Comparison of ENCODE assay signal across 18 cellular contexts in genomic region chr6:111549744-111550143, GRCh38. TPM values are rescaled to one million over a fixed set of nuclear protein-coding genes. Genes with fewer than 3 reads are reported as not detected.
DNase-seq lines count a peak whose midpoint lies in the region; ATAC-seq and TF ChIP-seq lines count a peak whose summit lies in the region.
"Had no signal": no experiment of that assay in that cellular context is flagged by ENCODE, and none has a peak within 500 bp of the region (broad histone marks: within the 10 kb centered on the region; RNA-seq: fewer than 3 reads in every experiment).

No MANE protein-coding gene starts in this region.

- no peaks in the 10 kb centered on the region for H3K9me3 Mint-ChIP-seq in brain
- H3K9me3 Mint-ChIP-seq: CD8-positive, alpha-beta memory T cell had no signal

- H3K9ac ChIP-seq in IMR-90 (ENCODE audit: low read depth, low read length), result no peak overlapping the region
- no peak overlapping the region for H3K9ac ChIP-seq in parathyroid adenoma
- H3K9ac ChIP-seq: BLaER1 had no signal

- no peak overlapping the region for H2AK9ac ChIP-seq in IMR-90 (replicated peaks; ENCODE audit: low read depth, low read length, poor library complexity)

- no peak overlapping the region for H3K56ac ChIP-seq in IMR-90 (ENCODE audit: extremely low read depth, insufficient read depth, low read length)

- H3K27me3 ChIP-seq in IMR-90 (ENCODE audit: control insufficient read depth, insufficient read depth, low read length) (no peaks in the 10 kb centered on the region), parathyroid adenoma (ENCODE audit: control insufficient read depth, insufficient read depth, low read length) (no peaks in the 10 kb centered on the region), SJCRH30 (no peaks in the 10 kb centered on the region), lower lobe of right lung (ENCODE audit: low read depth) (no peaks in the 10 kb centered on the region)
- H3K27me3 ChIP-seq: BLaER1 had no signal

- H3K4me1 Mint-ChIP-seq in brain, result peaks cover 64% of the 10 kb centered on the region
- H3K4me1 Mint-ChIP-seq: CD8-positive, alpha-beta memory T cell had no signal

- CTCF ChIA-PET in IMR-90 (lab: Yijun Ruan, JAX), result interaction anchor here (0.6 to 0.8 kb wide), 2 partner anchors 71 to 118 kb away, joined by 3 to 4 read pairs; no protein-coding TSS in a partner anchor

- no peak overlapping the region; the same call in 1 of the 2 replicates for H2BK20ac ChIP-seq in IMR-90 (ENCODE audit: low read depth, low read length)

- H2BK120ac ChIP-seq in IMR-90 (ENCODE audit: low read depth, low read length), result peak overlapping the region; percentile 53

- H3K27ac ChIP-seq in IMR-90 (ENCODE audit: insufficient read depth, low read length) (no peak overlapping the region), parathyroid adenoma (peak overlapping the region; percentile 86), SJCRH30 (no peak overlapping the region), lower lobe of right lung (no peak overlapping the region)
- H3K27ac ChIP-seq: BLaER1, RWPE1 had no signal

- peaks cover 4% of the 10 kb centered on the region for H3K79me2 ChIP-seq in parathyroid adenoma

- H3K4me3 Mint-ChIP-seq in brain, result no peak overlapping the region
- H3K4me3 Mint-ChIP-seq: CD8-positive, alpha-beta memory T cell had no signal

- H3K9me1 ChIP-seq in IMR-90 (ENCODE audit: insufficient read depth, low read length), result peaks cover 25% of the 10 kb centered on the region

- no peak overlapping the region for H4K5ac ChIP-seq in IMR-90 (ENCODE audit: low read depth, low read length)

- no peak overlapping the region for H3K4me2 ChIP-seq in IMR-90 (ENCODE audit: low read depth, low read length)
- peak overlapping the region; percentile 74 for H3K4me2 ChIP-seq in parathyroid adenoma (ENCODE audit: low read length)
- H3K4me2 ChIP-seq: BLaER1 had no signal

- no peak for TF ChIP-seq POLR2A in IMR-90 (IDR thresholded peaks at IDR 0.05; ENCODE audit: low read depth, low read length)

- peak overlapping the region; percentile 70 to 99 (median 95) for H3K27ac Mint-ChIP-seq in brain

- BruUV-seq in IMR-90 (replicated peaks; lab: Mats Ljungman, UMichigan), result no TSS peak

- ATAC-seq in IMR-90 (ENCODE audit: low read depth), result no peak
- ATAC-seq in lower lobe of right lung, result no peak

- H3K4me3 ChIP-seq in IMR-90 (ENCODE audit: insufficient read depth, low read depth, low read length) (no peak overlapping the region), parathyroid adenoma (ENCODE audit: low read depth, low read length) (no peak overlapping the region), SJCRH30 (no peak overlapping the region), lower lobe of right lung (no peak overlapping the region)
- H3K4me3 ChIP-seq: BLaER1 had no signal

- H3K36me3 ChIP-seq in IMR-90 (ENCODE audit: control insufficient read depth, insufficient read depth, low read length) (no peaks in the 10 kb centered on the region), parathyroid adenoma (ENCODE audit: control insufficient read depth, insufficient read depth, low read length) (no peaks in the 10 kb centered on the region), SJCRH30 (no peaks in the 10 kb centered on the region; the same call in 1 of the 2 replicates), lower lobe of right lung (no peaks in the 10 kb centered on the region)

- TF ChIP-seq CTCF in IMR-90 (conservative IDR thresholded peaks at IDR 0.05; ENCODE audit: low read depth, low read length) (no peak), brain (conservative IDR thresholded peaks at IDR 0.05) (no peak), parathyroid adenoma (IDR thresholded peaks at IDR 0.05) (no peak), lower lobe of right lung (IDR thresholded peaks at IDR 0.05) (no peak)

- no peak overlapping the region for H3K4ac ChIP-seq in IMR-90 (ENCODE audit: low read depth, low read length)

- peak overlapping the region; percentile 20; the same call in 2 of the 3 replicates for H2BK15ac ChIP-seq in IMR-90 (ENCODE audit: low read depth, low read length)

- no CpG with 5 or more reads among the region's 1 CpG for WGBS in IMR-90 (ENCODE audit: extremely low coverage in 2 of 2, insufficient read length in 1 of 2), 2 experiments

- no peak overlapping the region for H3K18ac ChIP-seq in IMR-90 (ENCODE audit: low read depth, low read length)

- H3K14ac ChIP-seq in IMR-90 (replicated peaks; ENCODE audit: low read depth, low read length), result 0 out of 2 replicates have a peak overlapping the region, but pooled peaks have one; percentile 30

- intact Hi-C loops in IMR-90 (cut with micrococcal nuclease), result no loop called here
- intact Hi-C loops in lower lobe of right lung (cut with DNase I), result no loop called here

- H3K27me3 Mint-ChIP-seq in brain, result peaks cover 2% of the 10 kb centered on the region
- H3K27me3 Mint-ChIP-seq: CD8-positive, alpha-beta memory T cell had no signal

- in situ Hi-C loops in IMR-90 (cut with MboI; ENCODE audit: low sequenced_read_pairs), result no loop called here

- H3K23ac ChIP-seq in IMR-90 (ENCODE audit: low read depth, low read length), result peak overlapping the region; percentile 57

- H4K8ac ChIP-seq in IMR-90 (ENCODE audit: low read depth in 2 of 2, low read length in 2 of 2), result peak overlapping the region in 1 of 2 experiments; percentile 25; a peak in 1 of 4 replicates

- dilution Hi-C loops in IMR-90 (cut with HindIII; ENCODE audit: low sequenced_read_pairs, unreplicated experiment), result no loop called here

- no peak for TF ChIP-seq RAD21 in IMR-90 (IDR thresholded peaks at IDR 0.05; ENCODE audit: low read length)

- H3K79me1 ChIP-seq in IMR-90 (ENCODE audit: low read depth in 1 of 2, low read length in 2 of 2), result peaks cover 22 to 37% of the 10 kb centered on the region in 2 experiments; a peak in 3 of 4 replicates

- H2AK5ac ChIP-seq in IMR-90 (ENCODE audit: low read depth, low read length), result peak overlapping the region; percentile 71; the same call in 1 of the 2 replicates

- DNase-seq in DMS53 (lab: John Stamatoyannopoulos, UW) (peak; percentile 16), DMS53 treated with DMSO at 0.1 percent for 48 hours (lab: John Stamatoyannopoulos, UW; ENCODE audit: unreplicated experiment) (no peak), IMR-90 (no peak), SJCRH30 (no peak), lower lobe of right lung (no peak), SIG-M5 (lab: John Stamatoyannopoulos, UW) (no peak)
- DNase-seq: 8988T; CD8-positive, alpha-beta memory T cell; EL; GOT3; KBM-7; MV-4-11; NCI-H1417 treated with DMSO at 0.1 percent for 48 hours; NCI-H2227 treated with DMSO at 0.1 percent for 48 hours had no signal

- H3K4me1 ChIP-seq in IMR-90 (ENCODE audit: control insufficient read depth, insufficient read depth, low read length) (peaks cover 19% of the 10 kb centered on the region), parathyroid adenoma (peaks cover 38% of the 10 kb centered on the region), SJCRH30 (peaks cover 41% of the 10 kb centered on the region), lower lobe of right lung (peaks cover 25% of the 10 kb centered on the region)

- H4K20me1 ChIP-seq in IMR-90 (ENCODE audit: insufficient read depth, low read length), result no peaks in the 10 kb centered on the region

- POLR2A ChIA-PET in IMR-90 (lab: Charles Lee; ENCODE audit: unreplicated experiment), result no interaction called here

- peaks cover 4% of the 10 kb centered on the region for H3K36me3 Mint-ChIP-seq in brain

- H2BK5ac ChIP-seq in IMR-90 (ENCODE audit: low read depth, low read length, poor library complexity, severe bottlenecking), result no peak overlapping the region

- no peaks in the 10 kb centered on the region for H3K9me3 ChIP-seq in IMR-90 (ENCODE audit: control insufficient read depth, insufficient read depth, low read length)
- H3K9me3 ChIP-seq in parathyroid adenoma (ENCODE audit: control insufficient read depth, low read length), result no peaks in the 10 kb centered on the region
- H3K9me3 ChIP-seq in SJCRH30 (replicated peaks), result no peaks in the 10 kb centered on the region
- no peaks in the 10 kb centered on the region for H3K9me3 ChIP-seq in lower lobe of right lung
- H3K9me3 ChIP-seq: BLaER1 had no signal

- H2AFZ ChIP-seq in IMR-90 (replicated peaks; ENCODE audit: low read length, poor library complexity), result no peak overlapping the region
- H2AFZ ChIP-seq in parathyroid adenoma, result no peak overlapping the region

- H4K91ac ChIP-seq in IMR-90 (ENCODE audit: insufficient read depth, low read depth, low read length), result no peak overlapping the region

TF ChIP-seq in IMR-90, 13 proteins besides CTCF, POLR2A, EP300 and RAD21:
- TF ChIP-seq SMC3 (IDR thresholded peaks at IDR 0.05; ENCODE audit: low read depth, low read length) (no peak), RCOR1 (IDR thresholded peaks at IDR 0.05; ENCODE audit: insufficient replicate concordance, low read length) (no peak), USF2 (IDR thresholded peaks at IDR 0.05; ENCODE audit: low read depth, low read length) (no peak), NFE2L2 (IDR thresholded peaks at IDR 0.05; ENCODE audit: low read depth, low read length) (no peak), MAZ (IDR thresholded peaks at IDR 0.05; ENCODE audit: borderline replicate concordance, low read depth, low read length) (no peak), ELK1 (IDR thresholded peaks at IDR 0.05; ENCODE audit: borderline replicate concordance, low read depth, low read length) (no peak)

RNA-seq across cellular contexts. Expression of gene TRAF3IP2, which starts 55.9 kb away (rescaled TPM):
- 11.7 and 15.2 TPM in 2 replicates for total RNA-seq in IMR-90 (2012; rRNA removed)
- 12.8 and 14.9 TPM in 2 replicates for polyA plus RNA-seq in IMR-90 (2012; rRNA removed)
- polyA plus RNA-seq in IMR-90 (2012; cell fraction: cytosol; rRNA removed), result 12.6 and 14.2 TPM in 2 replicates
- 8.7 and 9.4 TPM in 2 replicates for polyA plus RNA-seq in IMR-90 (2012; cell fraction: nucleus; rRNA removed; ENCODE audit: low replicate concordance)
- polyA plus RNA-seq in brain (ENCODE audit: insufficient read depth, low read depth, low replicate concordance), result 102 TPM
- total RNA-seq in SJCRH30 (2014; rRNA removed; shearing (Covaris generic)), result 41.2 and 43.6 TPM in 2 replicates
- total RNA-seq in lower lobe of right lung, result 37.5 TPM
